1 cellular context compared by ENCODE assay signal in genomic region chr10:73930630-73931327, GRCh38. TPM values are rescaled to one million over a fixed set of nuclear protein-coding genes. Genes with fewer than 3 reads are reported as not detected.
"Had no signal": no experiment of that assay in that cellular context is flagged by ENCODE, and none has a peak within 500 bp of the region (broad histone marks: within the 10 kb centered on the region; RNA-seq: fewer than 3 reads in every experiment).

No MANE protein-coding gene starts in this region.

RNA-seq across cellular contexts. Expression of gene PLAU, which starts 19.8 kb away (rescaled TPM):
- polyA plus RNA-seq: naive thymus-derived CD4-positive, alpha-beta T cell had no signal
